In genomic region chr17:77840156-77840555, GRCh38 we compare ENCODE assay signal across 1 cellular context.
TF ChIP-seq lines count a peak whose summit lies in the region.

No MANE protein-coding gene starts in this region.

TF ChIP-seq in endothelial cell of umbilical vein, 7 proteins besides CTCF, POLR2A, EP300 and RAD21 (continued from another document):
- no peak for TF ChIP-seq MYC (IDR thresholded peaks at IDR 0.05; ENCODE audit: low read depth, low read length)
